Comparison of ENCODE assay signal across 23 cellular contexts in the genomic region with DNA sequence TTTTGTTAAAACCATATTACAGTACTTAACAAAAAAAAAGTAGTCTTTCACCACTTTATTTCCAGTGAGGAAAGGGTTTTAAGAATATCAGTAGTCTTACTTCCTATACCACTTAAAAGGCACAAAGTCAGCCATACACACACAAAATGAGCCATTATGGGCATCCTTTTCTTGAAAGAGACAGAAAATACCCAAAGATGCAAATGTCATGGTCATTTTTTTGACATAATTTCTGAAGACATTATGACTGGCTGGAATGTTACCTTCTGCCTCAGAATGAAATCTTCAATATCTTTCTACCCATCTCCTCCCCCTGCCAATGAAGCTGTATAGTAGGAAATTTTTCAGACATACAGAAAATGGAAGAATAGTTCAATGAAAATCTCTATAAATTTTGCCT.
A peak's percentile ranks its signal among the peaks of the same experiment; 100 is the strongest.
DNase-seq lines count a peak whose midpoint lies in the region; ATAC-seq and TF ChIP-seq lines count a peak whose summit lies in the region.
"Had no signal": no experiment of that assay in that cellular context is flagged by ENCODE, and none has a peak within 500 bp of the region (broad histone marks: within the 10 kb centered on the region; RNA-seq: fewer than 3 reads in every experiment).

No MANE protein-coding gene starts in this region.

- peaks cover 85% of the 10 kb centered on the region for H3K79me2 ChIP-seq in smooth muscle cell (ENCODE audit: low read depth)

- ATAC-seq in activated naive CD8-positive, alpha-beta T cell treated with anti-CD3 and anti-CD28 coated beads, Interleukin-2, amount 50 U/mL, for 24 hours: no peak
- ATAC-seq in natural killer cell (no peak), HG02759 (IDR thresholded peaks at IDR 0.05; ENCODE audit: unreplicated experiment) (no peak)
- ATAC-seq: HepG2, left ventricle myocardium superior, PC-3 had no signal

- peaks cover 3% of the 10 kb centered on the region for H3K36me3 ChIP-seq in smooth muscle cell (ENCODE audit: low read depth)
- H3K36me3 ChIP-seq: tibial artery had no signal

- no peak overlapping the region for H3K4me3 ChIP-seq in GM12865 (ENCODE audit: low read depth, low read length)
- no peak overlapping the region for H3K4me3 ChIP-seq in smooth muscle cell
- H3K4me3 ChIP-seq: BLaER1, tibial artery had no signal

- H3K4me3 Mint-ChIP-seq in activated CD4-positive, alpha-beta T cell treated with anti-CD3 and anti-CD28 coated beads, Interleukin-2, amount 10 ng/mL, durations not matched to agents 24 days and 14 days: no peak overlapping the region
- no peak overlapping the region for H3K4me3 Mint-ChIP-seq in activated naive CD8-positive, alpha-beta T cell treated with anti-CD3 and anti-CD28 coated beads, Interleukin-2, amount 50 U/mL, for 24 hours
- H3K4me3 Mint-ChIP-seq in natural killer cell: no peak overlapping the region
- H3K4me3 Mint-ChIP-seq: HFFc6; stimulated activated naive B cell treated with anti-CD40 and anti-IgM and Interleukin-4, amounts not matched to agents 10 μg/mL and 1 μg/mL and 100 μg/mL, for 72 hours had no signal

- DNase-seq in activated CD4-positive, alpha-beta T cell treated with anti-CD3 and anti-CD28 coated beads, Interleukin-2, amount 10 ng/mL, durations not matched to agents 24 days and 14 days: no peak
- no peak for DNase-seq in activated CD4-positive, alpha-beta T cell treated with anti-CD3 and anti-CD28 coated beads for 48 hours
- DNase-seq in GM12865 (ENCODE audit: low read depth): peak; percentile 51
- DNase-seq in activated naive CD8-positive, alpha-beta T cell treated with anti-CD3 and anti-CD28 coated beads, Interleukin-2, amount 50 U/mL, for 24 hours: no peak
- DNase-seq in smooth muscle cell (lab: John Stamatoyannopoulos, UW; ENCODE audit: unreplicated experiment): no peak
- no peak for DNase-seq in natural killer cell
- no peak for DNase-seq in superior temporal gyrus (ENCODE audit: extremely low spot score)
- DNase-seq: activated CD8-positive, alpha-beta memory T cell treated with anti-CD3 and anti-CD28 coated beads, Interleukin-2, amount 50 U/mL, for 4 hours; Caco-2; DND-41; effector CD4-positive, alpha-beta T cell; HFFc6; left ventricle myocardium superior; NCI-H1092; NCI-H2029 treated with DMSO at 0.1 percent for 48 hours; NCI-H82; SHP77; stimulated activated naive B cell treated with anti-CD40 and anti-IgM and Interleukin-4, amounts not matched to agents 10 μg/mL and 1 μg/mL and 100 μg/mL, for 72 hours had no signal

- no peaks in the 10 kb centered on the region for H3K27me3 ChIP-seq in smooth muscle cell (ENCODE audit: low read depth)
- H3K27me3 ChIP-seq: BLaER1, tibial artery had no signal

- peaks cover 40% of the 10 kb centered on the region for H3K36me3 Mint-ChIP-seq in activated CD4-positive, alpha-beta T cell treated with anti-CD3 and anti-CD28 coated beads, Interleukin-2, amount 10 ng/mL, durations not matched to agents 24 days and 14 days (ENCODE audit: low read depth)
- peaks cover 19% of the 10 kb centered on the region for H3K36me3 Mint-ChIP-seq in activated naive CD8-positive, alpha-beta T cell treated with anti-CD3 and anti-CD28 coated beads, Interleukin-2, amount 50 U/mL, for 24 hours (ENCODE audit: low read depth)
- H3K36me3 Mint-ChIP-seq in natural killer cell: no peaks in the 10 kb centered on the region

- peak overlapping the region; percentile 45 for H3K27ac ChIP-seq in smooth muscle cell (ENCODE audit: low read depth)
- H3K27ac ChIP-seq: BLaER1, tibial artery had no signal

- H3K9me3 Mint-ChIP-seq in activated CD4-positive, alpha-beta T cell treated with anti-CD3 and anti-CD28 coated beads, Interleukin-2, amount 10 ng/mL, durations not matched to agents 24 days and 14 days: no peaks in the 10 kb centered on the region
- no peaks in the 10 kb centered on the region for H3K9me3 Mint-ChIP-seq in activated naive CD8-positive, alpha-beta T cell treated with anti-CD3 and anti-CD28 coated beads, Interleukin-2, amount 50 U/mL, for 24 hours
- no peaks in the 10 kb centered on the region for H3K9me3 Mint-ChIP-seq in natural killer cell
- H3K9me3 Mint-ChIP-seq: HFFc6; stimulated activated naive B cell treated with anti-CD40 and anti-IgM and Interleukin-4, amounts not matched to agents 10 μg/mL and 1 μg/mL and 100 μg/mL, for 72 hours had no signal

- no peaks in the 10 kb centered on the region for H3K9me3 ChIP-seq in smooth muscle cell (replicated peaks; ENCODE audit: low read depth)
- H3K9me3 ChIP-seq: BLaER1, Caco-2, tibial artery had no signal

- H3K4me1 ChIP-seq in smooth muscle cell (ENCODE audit: low read depth): peaks cover 21% of the 10 kb centered on the region

- H3F3A ChIP-seq in smooth muscle cell (ENCODE audit: low read depth): no peaks in the 10 kb centered on the region

- no peaks in the 10 kb centered on the region for H3K27me3 Mint-ChIP-seq in activated CD4-positive, alpha-beta T cell treated with anti-CD3 and anti-CD28 coated beads, Interleukin-2, amount 10 ng/mL, durations not matched to agents 24 days and 14 days
- no peaks in the 10 kb centered on the region for H3K27me3 Mint-ChIP-seq in activated naive CD8-positive, alpha-beta T cell treated with anti-CD3 and anti-CD28 coated beads, Interleukin-2, amount 50 U/mL, for 24 hours
- no peaks in the 10 kb centered on the region for H3K27me3 Mint-ChIP-seq in natural killer cell (ENCODE audit: low read depth in 2 of 2)
- H3K27me3 Mint-ChIP-seq: stimulated activated naive B cell treated with anti-CD40 and anti-IgM and Interleukin-4, amounts not matched to agents 10 μg/mL and 1 μg/mL and 100 μg/mL, for 72 hours had no signal

- intact Hi-C loops in activated CD4-positive, alpha-beta T cell treated with anti-CD3 and anti-CD28 coated beads, Interleukin-2, amount 10 ng/mL, durations not matched to agents 24 days and 14 days (cut with micrococcal nuclease): loop anchor here (1.0 to 5.0 kb wide), 5 partner anchors 15 to 158 kb away; no protein-coding TSS in a partner anchor
- intact Hi-C loops in natural killer cell (cut with micrococcal nuclease): no loop called here

- no peak overlapping the region for H3K4me2 ChIP-seq in smooth muscle cell
- H3K4me2 ChIP-seq: BLaER1 had no signal

- H3K27ac Mint-ChIP-seq in activated CD4-positive, alpha-beta T cell treated with anti-CD3 and anti-CD28 coated beads, Interleukin-2, amount 10 ng/mL, durations not matched to agents 24 days and 14 days: peak overlapping the region; percentile 83
- H3K27ac Mint-ChIP-seq in activated naive CD8-positive, alpha-beta T cell treated with anti-CD3 and anti-CD28 coated beads, Interleukin-2, amount 50 U/mL, for 24 hours: peak overlapping the region; percentile 37
- H3K27ac Mint-ChIP-seq in natural killer cell: peak overlapping the region in 1 of 2 donors; percentile 19
- H3K27ac Mint-ChIP-seq: stimulated activated naive B cell treated with anti-CD40 and anti-IgM and Interleukin-4, amounts not matched to agents 10 μg/mL and 1 μg/mL and 100 μg/mL, for 72 hours had no signal

- no peak for TF ChIP-seq CTCF in GM12865 (IDR thresholded peaks at IDR 0.05; ENCODE audit: insufficient read depth, low read depth, low read length, missing control alignments)
- TF ChIP-seq CTCF in smooth muscle cell (IDR thresholded peaks at IDR 0.05; ENCODE audit: borderline replicate concordance, insufficient read depth, poor library complexity, severe bottlenecking): no peak
- TF ChIP-seq CTCF in natural killer cell (IDR thresholded peaks at IDR 0.05): no peak

- peaks cover 72% of the 10 kb centered on the region for H4K20me1 ChIP-seq in smooth muscle cell (ENCODE audit: low read depth)

- H2AFZ ChIP-seq in smooth muscle cell (ENCODE audit: low read depth): no peak overlapping the region

- no peak overlapping the region for H3K9ac ChIP-seq in smooth muscle cell (ENCODE audit: low read depth)
- H3K9ac ChIP-seq: BLaER1 had no signal

- peaks cover 45% of the 10 kb centered on the region for H3K4me1 Mint-ChIP-seq in activated CD4-positive, alpha-beta T cell treated with anti-CD3 and anti-CD28 coated beads, Interleukin-2, amount 10 ng/mL, durations not matched to agents 24 days and 14 days
- H3K4me1 Mint-ChIP-seq in activated naive CD8-positive, alpha-beta T cell treated with anti-CD3 and anti-CD28 coated beads, Interleukin-2, amount 50 U/mL, for 24 hours: peaks cover 38% of the 10 kb centered on the region
- peaks cover 5 to 6% of the 10 kb centered on the region in 2 donors for H3K4me1 Mint-ChIP-seq in natural killer cell
